ENCODE assay signal across 19 cellular contexts in genomic region chr12:77968571-77968970, GRCh38.
DNase-seq lines count a peak whose midpoint lies in the region; ATAC-seq lines count a peak whose summit lies in the region.
"Had no signal": no experiment of that assay in that cellular context is flagged by ENCODE, and none has a peak within 500 bp of the region (broad histone marks: within the 10 kb centered on the region; RNA-seq: fewer than 3 reads in every experiment).

No MANE protein-coding gene starts in this region.

- H3K27me3 ChIP-seq in layer of hippocampus (ENCODE audit: control insufficient read depth, insufficient read depth, low read length) = no peaks in the 10 kb centered on the region

- DNase-seq in DMS53 (lab: John Stamatoyannopoulos, UW) = peak; percentile 22
- DNase-seq in DMS53 treated with DMSO at 0.1 percent for 48 hours (lab: John Stamatoyannopoulos, UW; ENCODE audit: unreplicated experiment) = no peak
- DNase-seq in pons (ENCODE audit: low spot score) = peak; percentile 77
- DNase-seq in hippocampal formation (lab: John Stamatoyannopoulos, UW) = no peak
- DNase-seq in ureter (ENCODE audit: low spot score) = no peak
- DNase-seq: Calu3; CD4-positive, alpha-beta memory T cell; DND-41; HFFc6; NCI-H1092; NCI-H226; NCI-H526 treated with DMSO at 0.1 percent for 48 hours; SHP77 treated with DMSO at 0.1 percent for 48 hours had no signal

- H3K27ac ChIP-seq in layer of hippocampus (ENCODE audit: low read depth, low read length) = peak overlapping the region; percentile 67
- H3K27ac ChIP-seq: 22Rv1, KMS-11 had no signal

- ATAC-seq in GM21786 (IDR thresholded peaks at IDR 0.05; ENCODE audit: unreplicated experiment) (no peak), GM19328 (IDR thresholded peaks at IDR 0.05; ENCODE audit: unreplicated experiment) (no peak)
- ATAC-seq: SK-N-SH treated with all-trans-retinoic acid at 6 μM for 48 hours had no signal

Comparison
In these comparisons a context has a peak if more than half of its experiments do, and no peak if none do; other contexts are left out.
1. DNase-seq: peak in DMS53 (single experiment) and pons (single experiment); none in DMS53 treated with DMSO at 0.1 percent for 48 hours (single experiment), hippocampal formation (0 of 2) and ureter (single experiment).